8 cellular contexts compared by ENCODE assay signal in the genomic region with DNA sequence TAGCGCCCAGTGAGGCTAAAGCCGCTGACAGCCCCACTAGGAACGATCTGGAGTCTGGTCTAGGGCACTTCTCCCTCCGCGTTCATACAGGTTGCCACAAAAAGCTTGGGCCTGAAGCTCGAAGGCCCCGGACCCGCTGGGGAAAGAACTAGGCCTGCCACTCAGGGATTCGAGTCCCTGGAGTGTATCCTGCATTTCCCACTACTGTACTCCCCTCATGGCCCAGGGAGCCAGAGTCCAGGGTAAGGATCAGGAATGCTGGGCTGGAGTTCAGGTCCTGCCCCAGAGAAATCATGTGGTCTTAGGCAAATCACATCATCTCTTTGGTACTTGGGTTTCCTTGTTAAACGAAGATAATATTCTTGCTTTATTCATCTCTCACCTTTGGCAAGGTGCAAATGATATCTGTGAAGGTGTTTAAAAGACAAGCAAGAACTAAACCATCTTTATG. TPM values are rescaled to one million over a fixed set of nuclear protein-coding genes. Genes with fewer than 3 reads are reported as not detected.
DNase-seq lines count a peak whose midpoint lies in the region; ATAC-seq, FAIRE-seq and TF ChIP-seq lines count a peak whose summit lies in the region.

No MANE protein-coding gene starts in this region.

- H3K9me3 ChIP-seq in iPS-20b (ENCODE audit: insufficient read depth, low read depth, low read length) (no peaks in the 10 kb centered on the region), subcutaneous abdominal adipose tissue (ENCODE audit: control insufficient read depth in 5 of 5, low read length in 5 of 5) (no peaks in the 10 kb centered on the region)

- no peak for TF ChIP-seq POLR2A in GM12891 (IDR thresholded peaks at IDR 0.05; ENCODE audit: low read depth, low read length)

- H3K27ac Mint-ChIP-seq in activated naive CD4-positive, alpha-beta T cell treated with anti-CD3 and anti-CD28 coated beads for 36 hours, result peak overlapping the region; percentile 75
- H3K27ac Mint-ChIP-seq in activated T-helper 1 cell treated with anti-CD3 and anti-CD28 coated beads, Interleukin-12 subunit alpha, Interleukin-12 subunit beta, Interleukin-2, Interleukin-4 antibody, amounts not matched to agents 30 ng/mL and 10 ng/mL and 1 ng/mL, durations not matched to agents 14 hours and 24 hours and 36 hours, result peak overlapping the region; percentile 89

- intact Hi-C loops in activated naive CD4-positive, alpha-beta T cell treated with anti-CD3 and anti-CD28 coated beads for 36 hours (cut with micrococcal nuclease), result no loop called here
- intact Hi-C loops in activated T-helper 1 cell treated with anti-CD3 and anti-CD28 coated beads, Interleukin-12 subunit alpha, Interleukin-12 subunit beta, Interleukin-2, Interleukin-4 antibody, amounts not matched to agents 30 ng/mL and 10 ng/mL and 1 ng/mL, durations not matched to agents 14 hours and 24 hours and 36 hours (cut with micrococcal nuclease), result loop anchor here (2.0 to 5.0 kb wide), 3 partner anchors 369 to 401 kb away; partner anchors contain the start of gene THADA

- H3K36me3 ChIP-seq in iPS-20b (ENCODE audit: insufficient read depth, low read depth, low read length) (peaks cover 28% of the 10 kb centered on the region), subcutaneous abdominal adipose tissue (ENCODE audit: control insufficient read depth in 5 of 5, insufficient read depth in 5 of 5, low read length in 5 of 5) (peaks cover 9 to 47% (median 19%) of the 10 kb centered on the region in 5 donors)

- no peak for FAIRE-seq in GM12891 (lab: Jason Lieb, UNC)

- H3K36me3 Mint-ChIP-seq in activated naive CD4-positive, alpha-beta T cell treated with anti-CD3 and anti-CD28 coated beads for 36 hours (ENCODE audit: low read depth), result peaks cover 25% of the 10 kb centered on the region
- H3K36me3 Mint-ChIP-seq in activated T-helper 1 cell treated with anti-CD3 and anti-CD28 coated beads, Interleukin-12 subunit alpha, Interleukin-12 subunit beta, Interleukin-2, Interleukin-4 antibody, amounts not matched to agents 30 ng/mL and 10 ng/mL and 1 ng/mL, durations not matched to agents 14 hours and 24 hours and 36 hours (ENCODE audit: low read depth), result peaks cover 26% of the 10 kb centered on the region

- CTCF ChIA-PET in activated naive CD4-positive, alpha-beta T cell treated with anti-CD3 and anti-CD28 coated beads for 36 hours (lab: Charles Lee), result interaction anchor here (0.9 to 13.9 kb wide), 18 partner anchors 8 to 397 kb away, joined by 3 to 505 read pairs (median 16); no protein-coding TSS in a partner anchor

- H3K27ac ChIP-seq in iPS-20b (ENCODE audit: low read length), result peak overlapping the region; percentile 95
- H3K27ac ChIP-seq in subcutaneous abdominal adipose tissue (ENCODE audit: low read depth, low read length), result peak overlapping the region; percentile 98

- H3K9me3 Mint-ChIP-seq in activated naive CD4-positive, alpha-beta T cell treated with anti-CD3 and anti-CD28 coated beads for 36 hours, result no peaks in the 10 kb centered on the region
- no peaks in the 10 kb centered on the region for H3K9me3 Mint-ChIP-seq in activated T-helper 1 cell treated with anti-CD3 and anti-CD28 coated beads, Interleukin-12 subunit alpha, Interleukin-12 subunit beta, Interleukin-2, Interleukin-4 antibody, amounts not matched to agents 30 ng/mL and 10 ng/mL and 1 ng/mL, durations not matched to agents 14 hours and 24 hours and 36 hours

- no peaks in the 10 kb centered on the region for H3K27me3 ChIP-seq in iPS-20b (ENCODE audit: insufficient read depth, low read length)
- no peaks in the 10 kb centered on the region for H3K27me3 ChIP-seq in subcutaneous abdominal adipose tissue (ENCODE audit: control insufficient read depth in 5 of 5, insufficient read depth in 4 of 5, low read length in 5 of 5)

- no peak for DNase-seq in activated naive CD4-positive, alpha-beta T cell treated with anti-CD3 and anti-CD28 coated beads for 36 hours
- no peak for DNase-seq in activated naive CD4-positive, alpha-beta T cell treated with anti-CD3 and anti-CD28 coated beads, Interleukin-2, amount 50 U/mL, for 16 hours
- no peak for DNase-seq in activated T-helper 1 cell treated with anti-CD3 and anti-CD28 coated beads, Interleukin-12 subunit alpha, Interleukin-12 subunit beta, Interleukin-2, Interleukin-4 antibody, amounts not matched to agents 30 ng/mL and 10 ng/mL and 1 ng/mL, durations not matched to agents 14 hours and 24 hours and 36 hours (ENCODE audit: low spot score)
- no peak for DNase-seq in GM12891 (ENCODE audit: insufficient read length, low spot score)
- no peak for DNase-seq in NCI-H1105 (lab: John Stamatoyannopoulos, UW)

- no peak for ATAC-seq in GM19397 (IDR thresholded peaks at IDR 0.05; ENCODE audit: unreplicated experiment)

- H3K4me1 Mint-ChIP-seq in activated naive CD4-positive, alpha-beta T cell treated with anti-CD3 and anti-CD28 coated beads for 36 hours (ENCODE audit: low read depth), result peaks cover 25% of the 10 kb centered on the region
- peaks cover 25% of the 10 kb centered on the region for H3K4me1 Mint-ChIP-seq in activated T-helper 1 cell treated with anti-CD3 and anti-CD28 coated beads, Interleukin-12 subunit alpha, Interleukin-12 subunit beta, Interleukin-2, Interleukin-4 antibody, amounts not matched to agents 30 ng/mL and 10 ng/mL and 1 ng/mL, durations not matched to agents 14 hours and 24 hours and 36 hours (ENCODE audit: low read depth)

- H3K4me3 ChIP-seq in iPS-20b (ENCODE audit: low read length), result peak overlapping the region; percentile 90
- H3K4me3 ChIP-seq in subcutaneous abdominal adipose tissue (ENCODE audit: low read depth in 1 of 5, low read length in 5 of 5), result peak overlapping the region; percentile 65 to 96 (median 82)

- H3K4me1 ChIP-seq in iPS-20b (ENCODE audit: insufficient read depth, low read length) (peaks cover 13% of the 10 kb centered on the region; the same call in 1 of the 2 replicates), subcutaneous abdominal adipose tissue (ENCODE audit: control insufficient read depth in 5 of 5, insufficient read depth in 5 of 5, low read length in 5 of 5) (peaks cover 6 to 50% (median 40%) of the 10 kb centered on the region in 5 donors)

- peak overlapping the region; percentile 95; the same call in 1 of the 2 replicates for H3K9ac ChIP-seq in iPS-20b (ENCODE audit: low read depth, low read length)
- H3K9ac ChIP-seq in subcutaneous abdominal adipose tissue (ENCODE audit: low read length in 5 of 5), result peak overlapping the region; percentile 70 to 89 (median 83)

- peak overlapping the region; percentile 78 for H3K4me3 Mint-ChIP-seq in activated naive CD4-positive, alpha-beta T cell treated with anti-CD3 and anti-CD28 coated beads for 36 hours
- H3K4me3 Mint-ChIP-seq in activated T-helper 1 cell treated with anti-CD3 and anti-CD28 coated beads, Interleukin-12 subunit alpha, Interleukin-12 subunit beta, Interleukin-2, Interleukin-4 antibody, amounts not matched to agents 30 ng/mL and 10 ng/mL and 1 ng/mL, durations not matched to agents 14 hours and 24 hours and 36 hours, result peak overlapping the region; percentile 85

- no peaks in the 10 kb centered on the region for H3K27me3 Mint-ChIP-seq in activated naive CD4-positive, alpha-beta T cell treated with anti-CD3 and anti-CD28 coated beads for 36 hours (ENCODE audit: low read depth)
- H3K27me3 Mint-ChIP-seq in activated T-helper 1 cell treated with anti-CD3 and anti-CD28 coated beads, Interleukin-12 subunit alpha, Interleukin-12 subunit beta, Interleukin-2, Interleukin-4 antibody, amounts not matched to agents 30 ng/mL and 10 ng/mL and 1 ng/mL, durations not matched to agents 14 hours and 24 hours and 36 hours (ENCODE audit: insufficient read depth), result no peaks in the 10 kb centered on the region

TF ChIP-seq in GM12891, 5 proteins besides CTCF, POLR2A, EP300 and RAD21:
- no peak for TF ChIP-seq SPI1 (IDR thresholded peaks at IDR 0.05; ENCODE audit: low read depth, low read length)
- TF ChIP-seq TAF1 (IDR thresholded peaks at IDR 0.05; ENCODE audit: low read depth, low read length), result no peak
- TF ChIP-seq POLR2AphosphoS5 (IDR thresholded peaks at IDR 0.05; ENCODE audit: low read depth, low read length), result no peak
- no peak for TF ChIP-seq PAX5 (IDR thresholded peaks at IDR 0.05; ENCODE audit: insufficient read depth, low read length, severe bottlenecking)
- no peak for TF ChIP-seq POU2F2 (IDR thresholded peaks at IDR 0.05; ENCODE audit: low read depth, low read length)
TF ChIP-seq in GM12891: peak in this region for 0.

RNA-seq across cellular contexts. Expression of gene ZFP36L2, which starts 1.4 kb away (rescaled TPM):
- total RNA-seq in activated naive CD4-positive, alpha-beta T cell treated with anti-CD3 and anti-CD28 coated beads for 36 hours, result 10 to 100 TPM; 37.3 to 38.4 TPM
- 92.3 TPM in 2 replicates for total RNA-seq in activated T-helper 1 cell treated with anti-CD3 and anti-CD28 coated beads, Interleukin-12 subunit alpha, Interleukin-12 subunit beta, Interleukin-2, Interleukin-4 antibody, amounts not matched to agents 30 ng/mL and 10 ng/mL and 1 ng/mL, durations not matched to agents 14 hours and 24 hours and 36 hours
- polyA plus RNA-seq in GM12891 (2012; ENCODE audit: low read depth, missing spikeins), result 16.6 TPM
